ENCODE assay signal across 8 cellular contexts in the genomic region with DNA sequence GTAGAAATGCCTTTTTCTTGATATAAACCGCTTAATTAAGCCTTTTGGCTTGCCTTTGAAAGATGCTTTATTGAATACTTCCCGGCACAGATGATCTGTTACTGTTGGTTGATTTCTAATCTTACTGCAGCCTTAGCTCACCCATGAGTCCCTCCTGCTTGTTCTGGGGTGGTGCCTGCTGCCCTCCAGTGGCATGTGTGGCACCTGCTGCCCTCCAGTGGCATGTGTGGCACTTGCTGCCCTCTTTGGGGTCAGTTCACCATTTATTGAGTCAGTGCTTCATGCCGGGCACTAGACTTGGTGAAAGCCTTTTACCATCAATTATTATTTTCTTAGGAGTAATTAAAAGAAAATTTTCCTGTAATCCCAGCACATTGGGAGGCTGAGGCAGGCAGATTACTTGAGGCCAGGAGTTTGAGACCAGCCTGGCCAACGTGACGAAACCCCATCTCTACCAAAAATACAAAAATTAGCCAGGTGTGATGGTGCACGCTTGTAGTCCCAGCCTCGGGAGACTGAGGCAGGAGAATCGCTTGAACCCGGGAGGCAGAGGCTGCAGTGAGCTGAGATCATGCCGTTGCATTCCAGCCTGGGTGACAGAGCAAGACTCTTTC. TPM values are rescaled to one million over a fixed set of nuclear protein-coding genes. Genes with fewer than 3 reads are reported as not detected.
A peak's percentile ranks its signal among the peaks of the same experiment; 100 is the strongest.
DNase-seq lines count a peak whose midpoint lies in the region; ATAC-seq, FAIRE-seq and TF ChIP-seq lines count a peak whose summit lies in the region.

No MANE protein-coding gene starts in this region.

- peak overlapping the region; percentile 75 to 87 (median 84) for H3K27ac ChIP-seq in gastroesophageal sphincter
- H3K27ac ChIP-seq in transverse colon = peak overlapping the region in 3 of 4 donors; percentile 68 to 81 (median 76)

- H3K9me3 ChIP-seq in gastroesophageal sphincter (no peaks in the 10 kb centered on the region), transverse colon (no peaks in the 10 kb centered on the region)

- 48 to 55% methylated on average over 5 to 6 of the region's 10 CpGs for WGBS in gastroesophageal sphincter (ENCODE audit: low coverage in 1 of 2), 2 donors
- WGBS in transverse colon (ENCODE audit: low coverage in 1 of 2), 2 donors = 35 to 63% methylated on average over 2 to 10 of the region's 10 CpGs

- H3K4me3 ChIP-seq in gastroesophageal sphincter (no peak overlapping the region), transverse colon (no peak overlapping the region)

- intact Hi-C loops in transverse colon (cut with DNase I; ENCODE audit: low total_unique reads) = no loop called here

- no peak for TF ChIP-seq EP300 in Ishikawa (IDR thresholded peaks at IDR 0.05; ENCODE audit: borderline replicate concordance)
- no peak for TF ChIP-seq EP300 in gastroesophageal sphincter (IDR thresholded peaks at IDR 0.05)
- no peak for TF ChIP-seq EP300 in transverse colon (IDR thresholded peaks at IDR 0.05; ENCODE audit: low read depth)

- TF ChIP-seq POLR2A in gastroesophageal sphincter (IDR thresholded peaks at IDR 0.05) (no peak), transverse colon (IDR thresholded peaks at IDR 0.05) (no peak)

- FAIRE-seq in D721Med (lab: Jason Lieb, UNC) = no peak

- peak; percentile 62 for DNase-seq in D721Med (ENCODE audit: insufficient read length, low spot score)
- DNase-seq in SHP77 treated with DMSO at 0.1 percent for 48 hours (lab: John Stamatoyannopoulos, UW) = peak; percentile 43
- peak; percentile 90 for DNase-seq in activated effector memory CD4-positive, alpha-beta T cell treated with anti-CD3 and anti-CD28 coated beads, Interleukin-2, amount 50 U/mL, for 16 hours
- peak; percentile 77 for DNase-seq in pons (ENCODE audit: low spot score)
- peak; percentile 77 for DNase-seq in transverse colon

- H3K27me3 ChIP-seq in gastroesophageal sphincter = no peaks in the 10 kb centered on the region
- no peaks in the 10 kb centered on the region for H3K27me3 ChIP-seq in transverse colon

- TF ChIP-seq CTCF in D721Med (IDR thresholded peaks at IDR 0.05; ENCODE audit: insufficient read depth, missing control alignments) (peak; percentile 99), gastroesophageal sphincter (IDR thresholded peaks at IDR 0.05) (peak; percentile 69 to 89 (median 85)), transverse colon (IDR thresholded peaks at IDR 0.05) (peak; percentile 79 to 90 (median 85))

- in situ Hi-C loops in transverse colon (cut with MboI; ENCODE audit: low pct_ligation_motif_present in 1 of 4, low pct_unique_long_range_greater_than_20kb in 1 of 4, low sequenced_read_pairs in 3 of 4) = loop anchor here in 1 of 4 donors (25.0 kb wide), 1 partner anchor 309 kb away; no protein-coding TSS in a partner anchor

- peaks cover 0 to 20% of the 10 kb centered on the region in 2 donors for H3K36me3 ChIP-seq in gastroesophageal sphincter
- H3K36me3 ChIP-seq in transverse colon = no peaks in the 10 kb centered on the region

- TF ChIP-seq RAD21 in Ishikawa (IDR thresholded peaks at IDR 0.05; ENCODE audit: low read depth) = peak; percentile 94

- peaks cover 7 to 99% (median 46%) of the 10 kb centered on the region in 3 donors for H3K4me1 ChIP-seq in gastroesophageal sphincter
- H3K4me1 ChIP-seq in transverse colon = peaks cover 4 to 49% (median 17%) of the 10 kb centered on the region in 4 donors

- ATAC-seq in gastroesophageal sphincter = peak; percentile 61
- no peak for ATAC-seq in GM19455 (IDR thresholded peaks at IDR 0.05; ENCODE audit: unreplicated experiment)

TF ChIP-seq in Ishikawa, 13 proteins besides CTCF, POLR2A, EP300 and RAD21:
- TF ChIP-seq TEAD4 (IDR thresholded peaks at IDR 0.05) (peak; percentile 36; the same call in 1 of the 2 replicates), NFIC (IDR thresholded peaks at IDR 0.05) (no peak), CEBPB (IDR thresholded peaks at IDR 0.05) (no peak), YY1 (IDR thresholded peaks at IDR 0.05; ENCODE audit: low read depth) (no peak)
TF ChIP-seq in Ishikawa: peak in this region for 1.

RNA-seq across cellular contexts. Expression of gene ADARB1, which starts 54.3 kb away (rescaled TPM):
- 100 to 1,000 TPM; 136 to 228 (median 181) TPM for total RNA-seq in gastroesophageal sphincter
- 10 to 100 TPM in 3 of 4 donors, 1 to 10 TPM in 1; 6.8 to 32.2 (median 17.3) TPM for total RNA-seq in transverse colon

Comparison
In these comparisons a context has a peak if more than half of its experiments do, and no peak if none do; other contexts are left out.
1. RNA of gene ADARB1, which starts 54.3 kb away (total RNA-seq): 136 to 228 TPM in gastroesophageal sphincter; 6.8 to 32.2 TPM in transverse colon; every median in the first group is over 4 times any median in the second.
2. Peak in every context shown above with its lines, with median percentiles within 50 percentile points of each other: DNase-seq and CTCF ChIP-seq.